In genomic region chr14:64508215-64508776, GRCh38 we compare ENCODE assay signal across 10 cellular contexts. TPM values are rescaled to one million over a fixed set of nuclear protein-coding genes. Genes with fewer than 3 reads are reported as not detected.
DNase-seq lines count a peak whose midpoint lies in the region; ATAC-seq, FAIRE-seq and TF ChIP-seq lines count a peak whose summit lies in the region.
"Had no signal": no experiment of that assay in that cellular context is flagged by ENCODE, and none has a peak within 500 bp of the region (broad histone marks: within the 10 kb centered on the region; RNA-seq: fewer than 3 reads in every experiment).

No MANE protein-coding gene starts in this region.

- POLR2A ChIA-PET in K562 (lab: Yijun Ruan, JAX): no interaction called here

- H3K79me2 ChIP-seq in K562 (ENCODE audit: control insufficient read depth, insufficient read depth, low read length): peaks cover 57% of the 10 kb centered on the region

- H2AFZ ChIP-seq in K562 (ENCODE audit: low read depth, low read length): no peak overlapping the region

- CTCF ChIA-PET in activated naive CD4-positive, alpha-beta T cell treated with anti-CD3 and anti-CD28 coated beads, Interleukin-2, amount 10 ng/mL, durations not matched to agents 7 days and 5 days (lab: Charles Lee): interaction anchor here (0.8 to 3.5 kb wide), 2 partner anchors 21 to 78 kb away, joined by 3 to 23 read pairs; no protein-coding TSS in a partner anchor
- CTCF ChIA-PET in K562 (lab: Yijun Ruan, JAX; ENCODE audit: low intra/inter-chr PET ratio): no interaction called here

- no peak overlapping the region for H3K4me2 ChIP-seq in K562 (ENCODE audit: insufficient read depth, low read length)

- H3K9ac ChIP-seq in K562 (ENCODE audit: insufficient read depth in 1 of 2, low read depth in 2 of 2, low read length in 2 of 2): peak overlapping the region in 1 of 2 experiments; percentile 27; a peak in 1 of 4 replicates

- H3K9me1 ChIP-seq in K562 (ENCODE audit: control insufficient read depth, insufficient read depth, low read length): no peaks in the 10 kb centered on the region

- intact Hi-C loops in K562 (cut with micrococcal nuclease): loop anchor here (5.0 kb wide), 1 partner anchor 41 kb away; the partner anchor contains the start of gene AKAP5
- intact Hi-C loops in sigmoid colon (cut with DNase I): no loop called here

- H3K4me3 ChIP-seq in K562 (no peak overlapping the region), sigmoid colon (no peak overlapping the region)
- H3K4me3 ChIP-seq: SK-N-MC had no signal

- H3K27ac Mint-ChIP-seq in activated naive CD4-positive, alpha-beta T cell treated with anti-CD3 and anti-CD28 coated beads, Interleukin-2, amount 10 ng/mL, durations not matched to agents 7 days and 5 days: peak overlapping the region; percentile 25
- peak overlapping the region; percentile 37 for H3K27ac Mint-ChIP-seq in stimulated activated naive B cell treated with anti-CD40 and anti-IgM and Interleukin-4, amounts not matched to agents 10 μg/mL and 1 μg/mL and 100 μg/mL, for 72 hours

- TF ChIP-seq CTCF in K562 (IDR thresholded peaks at IDR 0.05 in 2 of 3, conservative IDR thresholded peaks at IDR 0.05 in 1 of 3; ENCODE audit: insufficient read depth in 2 of 3, low read depth in 1 of 3, low read length in 3 of 3): no peak
- TF ChIP-seq CTCF in sigmoid colon (IDR thresholded peaks at IDR 0.05): no peak

- H3K27me3 Mint-ChIP-seq in activated naive CD4-positive, alpha-beta T cell treated with anti-CD3 and anti-CD28 coated beads, Interleukin-2, amount 10 ng/mL, durations not matched to agents 7 days and 5 days: peaks cover 4% of the 10 kb centered on the region
- no peaks in the 10 kb centered on the region for H3K27me3 Mint-ChIP-seq in stimulated activated naive B cell treated with anti-CD40 and anti-IgM and Interleukin-4, amounts not matched to agents 10 μg/mL and 1 μg/mL and 100 μg/mL, for 72 hours

- H3K4me1 ChIP-seq in K562 (replicated peaks in 1 of 2; ENCODE audit: control insufficient read depth in 2 of 2, insufficient read depth in 2 of 2, low read length in 2 of 2) (peaks cover 17 to 33% of the 10 kb centered on the region in 2 experiments; a peak in 4 of 5 replicates), sigmoid colon (peaks cover 0 to 63% (median 47%) of the 10 kb centered on the region in 4 donors)

- 6% methylated on average over 1 of the region's 1 CpG for WGBS in K562 (ENCODE audit: insufficient coverage, low coverage, missing lambda C conversion rate)
- 28 to 47% methylated on average over 1 of the region's 1 CpG for WGBS in sigmoid colon, 2 donors

- peak overlapping the region; percentile 51 for H3K4me3 Mint-ChIP-seq in activated naive CD4-positive, alpha-beta T cell treated with anti-CD3 and anti-CD28 coated beads, Interleukin-2, amount 10 ng/mL, durations not matched to agents 7 days and 5 days
- peak overlapping the region; percentile 29 to 43 for H3K4me3 Mint-ChIP-seq in stimulated activated naive B cell treated with anti-CD40 and anti-IgM and Interleukin-4, amounts not matched to agents 10 μg/mL and 1 μg/mL and 100 μg/mL, for 72 hours

- H4K20me1 ChIP-seq in K562 (replicated peaks; ENCODE audit: control insufficient read depth, insufficient read depth, low read length): no peaks in the 10 kb centered on the region

- ATAC-seq in K562 (no peak), GM18861 (IDR thresholded peaks at IDR 0.05; ENCODE audit: unreplicated experiment) (no peak)
- peak; percentile 14 to 20 for ATAC-seq in stimulated activated naive B cell treated with anti-CD40 and anti-IgM and Interleukin-4, amounts not matched to agents 10 μg/mL and 1 μg/mL and 100 μg/mL, for 72 hours (replicated peaks)

- TF ChIP-seq EP300 in K562 (IDR thresholded peaks at IDR 0.05; ENCODE audit: low read length) (no peak), sigmoid colon (IDR thresholded peaks at IDR 0.05) (no peak)

- H3K36me3 Mint-ChIP-seq in activated naive CD4-positive, alpha-beta T cell treated with anti-CD3 and anti-CD28 coated beads, Interleukin-2, amount 10 ng/mL, durations not matched to agents 7 days and 5 days: peaks cover 31% of the 10 kb centered on the region
- H3K36me3 Mint-ChIP-seq in stimulated activated naive B cell treated with anti-CD40 and anti-IgM and Interleukin-4, amounts not matched to agents 10 μg/mL and 1 μg/mL and 100 μg/mL, for 72 hours: peaks cover 15 to 20% of the 10 kb centered on the region in 2 donors

- H3K9me3 ChIP-seq in K562 (replicated peaks; ENCODE audit: control insufficient read depth, insufficient read depth, low read depth, low read length): no peaks in the 10 kb centered on the region
- H3K9me3 ChIP-seq in sigmoid colon: no peaks in the 10 kb centered on the region

- H3K9me3 Mint-ChIP-seq in activated naive CD4-positive, alpha-beta T cell treated with anti-CD3 and anti-CD28 coated beads, Interleukin-2, amount 10 ng/mL, durations not matched to agents 7 days and 5 days: no peaks in the 10 kb centered on the region
- H3K9me3 Mint-ChIP-seq in stimulated activated naive B cell treated with anti-CD40 and anti-IgM and Interleukin-4, amounts not matched to agents 10 μg/mL and 1 μg/mL and 100 μg/mL, for 72 hours: no peaks in the 10 kb centered on the region

- DNase-seq in activated naive CD4-positive, alpha-beta T cell treated with anti-CD3 and anti-CD28 coated beads, Interleukin-2, amount 10 ng/mL, durations not matched to agents 7 days and 5 days: no peak
- no peak for DNase-seq in activated naive CD4-positive, alpha-beta T cell treated with anti-CD3 and anti-CD28 coated beads, Interleukin-2, amount 50 U/mL, for 16 hours
- peak; percentile 11 for DNase-seq in NAMALWA (ENCODE audit: low spot score)
- DNase-seq in K562 (ENCODE audit: extremely low read depth in 1 of 4, low spot score in 3 of 4): no peak
- DNase-seq in stimulated activated naive B cell treated with anti-CD40 and anti-IgM and Interleukin-4, amounts not matched to agents 10 μg/mL and 1 μg/mL and 100 μg/mL, for 72 hours: no peak
- no peak for DNase-seq in NCI-H1417 (lab: John Stamatoyannopoulos, UW)
- DNase-seq in sigmoid colon: no peak
- DNase-seq: NCI-H146 had no signal

- no peak for TF ChIP-seq RAD21 in K562 (CRISPR knock-in tag; conservative IDR thresholded peaks at IDR 0.05 in 1 of 2, IDR thresholded peaks at IDR 0.05 in 1 of 2)

- peaks cover 62% of the 10 kb centered on the region for H3K4me1 Mint-ChIP-seq in activated naive CD4-positive, alpha-beta T cell treated with anti-CD3 and anti-CD28 coated beads, Interleukin-2, amount 10 ng/mL, durations not matched to agents 7 days and 5 days
- H3K4me1 Mint-ChIP-seq in stimulated activated naive B cell treated with anti-CD40 and anti-IgM and Interleukin-4, amounts not matched to agents 10 μg/mL and 1 μg/mL and 100 μg/mL, for 72 hours: peaks cover 45 to 68% of the 10 kb centered on the region in 2 donors

- in situ Hi-C loops in K562 (cut with MboI): no loop called here

- no peak overlapping the region for H3K27ac ChIP-seq in K562 (ENCODE audit: extremely low read depth, low read depth, low read length)
- no peak overlapping the region for H3K27ac ChIP-seq in sigmoid colon
- H3K27ac ChIP-seq: SK-N-MC had no signal

- BruUV-seq in K562 (replicated peaks; lab: Mats Ljungman, UMichigan): no TSS peak

- TF ChIP-seq POLR2A in K562 (conservative IDR thresholded peaks at IDR 0.05) (no peak), sigmoid colon (IDR thresholded peaks at IDR 0.05) (no peak)

- no peak for FAIRE-seq in K562 (lab: Jason Lieb, UNC)

- H3K27me3 ChIP-seq in K562 (ENCODE audit: control insufficient read depth in 2 of 2, insufficient read depth in 2 of 2, low read length in 2 of 2): no peaks in the 10 kb centered on the region
- no peaks in the 10 kb centered on the region for H3K27me3 ChIP-seq in sigmoid colon

- H3K36me3 ChIP-seq in K562 (ENCODE audit: control insufficient read depth, insufficient read depth, low read length) (no peaks in the 10 kb centered on the region), sigmoid colon (no peaks in the 10 kb centered on the region)

RNA-seq across cellular contexts. Expression of gene ZBTB1, which starts 3.7 kb away (rescaled TPM):
- total RNA-seq in K562 (2011; cell fraction: chromatin; rRNA removed; ENCODE audit: low replicate concordance): 7.3 and 17.6 TPM in 2 replicates
- total RNA-seq in K562 (2011; cell fraction: nucleolus; rRNA removed): 5.0 and 5.1 TPM in 2 replicates
- 7.1 and 7.3 TPM in 2 replicates for total RNA-seq in K562 (2011; cell fraction: nucleoplasm; rRNA removed)
- total RNA-seq in K562 (2014; rRNA removed) (4.9 and 5.3 TPM in 2 replicates), K562 (2014; rRNA removed; fragmentation: Illumina TruSeq; extraction: Trizol) (9.9 and 10.1 TPM in 2 replicates), K562 (2015; rRNA removed; fragmentation: Illumina TruSeq; extraction: Trizol) (11.6 and 12.2 TPM in 2 replicates), K562 (2021) (8.1 and 9.4 TPM in 2 replicates), sigmoid colon (10 to 100 TPM; 37.2 to 52.9 (median 45.3) TPM)
- polyA plus RNA-seq in K562 (2011; rRNA removed) (16.5 and 17.7 TPM in 2 replicates), K562 (2014; fragmentation: Illumina TruSeq; extraction: Trizol) (7.2 and 8.1 TPM in 2 replicates), K562 (2014; fragmentation: Nextera tagmentation; extraction: Ambion mirVana) (1 to 10 TPM; 2.3 to 2.7 TPM), K562 (2014; rRNA removed) (9.0 and 10.3 TPM in 2 replicates), sigmoid colon (10 to 100 TPM in 1 of 3 donors, 1 to 10 TPM in 2; 6.0 to 17.4 (median 9.6) TPM)
- polyA plus RNA-seq in K562 (2011; cell fraction: cytosol; rRNA removed): 4.7 and 10.0 TPM in 2 replicates
- polyA plus RNA-seq in K562 (2011; cell fraction: nucleus; rRNA removed): 14.6 and 23.1 TPM in 2 replicates
- 8.0 and 12.8 TPM in 2 replicates for polyA plus RNA-seq in K562 (2012)
- polyA minus RNA-seq in K562 (2011; rRNA and poly(A)+ RNA removed): 10.6 and 13.3 TPM in 2 replicates
- polyA minus RNA-seq in K562 (2011; cell fraction: cytosol; rRNA and poly(A)+ RNA removed): 6.1 and 7.3 TPM in 2 replicates
- 5.9 and 10.3 TPM in 2 replicates for polyA minus RNA-seq in K562 (2011; cell fraction: nucleus; rRNA and poly(A)+ RNA removed)

RNA-seq across cellular contexts. Expression of gene ZBTB25, which starts 4.7 kb away (rescaled TPM):
- 6.4 and 12.4 TPM in 2 replicates for total RNA-seq in K562 (2011; cell fraction: chromatin; rRNA removed; ENCODE audit: low replicate concordance)
- 2.8 and 3.9 TPM in 2 replicates for total RNA-seq in K562 (2011; cell fraction: nucleolus; rRNA removed)
- total RNA-seq in K562 (2011; cell fraction: nucleoplasm; rRNA removed): 6.5 and 8.2 TPM in 2 replicates
- total RNA-seq in K562 (2014; rRNA removed) (1.3 TPM in 2 replicates), K562 (2014; rRNA removed; fragmentation: Illumina TruSeq; extraction: Trizol) (2.5 and 3.3 TPM in 2 replicates), K562 (2015; rRNA removed; fragmentation: Illumina TruSeq; extraction: Trizol) (2.6 and 2.8 TPM in 2 replicates), K562 (2021) (2.5 and 2.6 TPM in 2 replicates), sigmoid colon (10 to 100 TPM in 3 of 4 donors, 1 to 10 TPM in 1; 9.6 to 24.6 (median 11.8) TPM)
- polyA plus RNA-seq in K562 (2011; rRNA removed) (3.9 and 5.6 TPM in 2 replicates), K562 (2014; fragmentation: Illumina TruSeq; extraction: Trizol) (1.7 and 2.3 TPM in 2 replicates), K562 (2014; fragmentation: Nextera tagmentation; extraction: Ambion mirVana) (under 1 TPM; 0.61 to 0.92 TPM), K562 (2014; rRNA removed) (0.99 and 2.1 TPM in 2 replicates), sigmoid colon (1 to 10 TPM in 2 of 3 donors, under 1 TPM in 1; 0.69 to 5.0 (median 1.8) TPM)
- polyA plus RNA-seq in K562 (2011; cell fraction: cytosol; rRNA removed): 1.6 and 2.6 TPM in 2 replicates
- polyA plus RNA-seq in K562 (2011; cell fraction: nucleus; rRNA removed): 7.0 and 8.0 TPM in 2 replicates
- polyA plus RNA-seq in K562 (2012): 1.3 and 2.5 TPM in 2 replicates
- polyA minus RNA-seq in K562 (2011; rRNA and poly(A)+ RNA removed): 6.0 and 6.6 TPM in 2 replicates
- 2.8 and 3.7 TPM in 2 replicates for polyA minus RNA-seq in K562 (2011; cell fraction: cytosol; rRNA and poly(A)+ RNA removed)
- polyA minus RNA-seq in K562 (2011; cell fraction: nucleus; rRNA and poly(A)+ RNA removed): 4.7 and 6.7 TPM in 2 replicates

RNA-seq across cellular contexts. Expression of gene HSPA2, which starts 32.2 kb away (rescaled TPM):
- total RNA-seq in K562 (2011; cell fraction: chromatin; rRNA removed; ENCODE audit: low replicate concordance): not detected in 2 replicates
- not detected in 2 replicates for total RNA-seq in K562 (2011; cell fraction: nucleolus; rRNA removed)
- total RNA-seq in K562 (2011; cell fraction: nucleoplasm; rRNA removed): not detected in 2 replicates
- not detected in 2 replicates for total RNA-seq in K562 (2014; rRNA removed)
- not detected in 2 replicates for total RNA-seq in K562 (2014; rRNA removed; fragmentation: Illumina TruSeq; extraction: Trizol)
- not detected in 2 replicates for total RNA-seq in K562 (2015; rRNA removed; fragmentation: Illumina TruSeq; extraction: Trizol)
- 0.16 TPM in 1 of 2 replicates, not detected in the other for total RNA-seq in K562 (2021)
- not detected in 2 replicates for polyA plus RNA-seq in K562 (2011; rRNA removed)
- polyA plus RNA-seq in K562 (2011; cell fraction: cytosol; rRNA removed): not detected in 2 replicates
- polyA plus RNA-seq in K562 (2011; cell fraction: nucleus; rRNA removed): not detected in 2 replicates
- polyA plus RNA-seq in K562 (2012): not detected in 2 replicates
- not detected in 2 replicates for polyA plus RNA-seq in K562 (2014; fragmentation: Illumina TruSeq; extraction: Trizol)
- not detected for polyA plus RNA-seq in K562 (2014; fragmentation: Nextera tagmentation; extraction: Ambion mirVana)
- not detected in 2 replicates for polyA plus RNA-seq in K562 (2014; rRNA removed)
- not detected in 2 replicates for polyA minus RNA-seq in K562 (2011; rRNA and poly(A)+ RNA removed)
- polyA minus RNA-seq in K562 (2011; cell fraction: cytosol; rRNA and poly(A)+ RNA removed): not detected in 2 replicates
- polyA minus RNA-seq in K562 (2011; cell fraction: nucleus; rRNA and poly(A)+ RNA removed): not detected in 2 replicates
- 100 to 1,000 TPM in 2 of 4 donors, 10 to 100 TPM in 2; 80.3 to 172 (median 102) TPM for total RNA-seq in sigmoid colon
- polyA plus RNA-seq in sigmoid colon: 10 to 100 TPM; 28.7 to 37.2 (median 34.3) TPM

RNA-seq across cellular contexts. Expression of gene PPP1R36, which starts 41.5 kb away (rescaled TPM):
- total RNA-seq in K562 (2011; cell fraction: chromatin; rRNA removed; ENCODE audit: low replicate concordance): not detected in 2 replicates
- total RNA-seq in K562 (2011; cell fraction: nucleolus; rRNA removed): not detected in 2 replicates
- total RNA-seq in K562 (2011; cell fraction: nucleoplasm; rRNA removed): not detected in 2 replicates
- not detected in 2 replicates for total RNA-seq in K562 (2014; rRNA removed)
- total RNA-seq in K562 (2014; rRNA removed; fragmentation: Illumina TruSeq; extraction: Trizol): not detected in 2 replicates
- 0.29 TPM in 1 of 2 replicates, not detected in the other for total RNA-seq in K562 (2015; rRNA removed; fragmentation: Illumina TruSeq; extraction: Trizol)
- total RNA-seq in K562 (2021): not detected in 2 replicates
- not detected in 2 replicates for polyA plus RNA-seq in K562 (2011; rRNA removed)
- polyA plus RNA-seq in K562 (2011; cell fraction: cytosol; rRNA removed): not detected in 2 replicates
- not detected in 2 replicates for polyA plus RNA-seq in K562 (2011; cell fraction: nucleus; rRNA removed)
- not detected in 2 replicates for polyA plus RNA-seq in K562 (2012)
- polyA plus RNA-seq in K562 (2014; fragmentation: Illumina TruSeq; extraction: Trizol): not detected in 2 replicates
- not detected for polyA plus RNA-seq in K562 (2014; fragmentation: Nextera tagmentation; extraction: Ambion mirVana)
- polyA plus RNA-seq in K562 (2014; rRNA removed): not detected in 2 replicates
- not detected in 2 replicates for polyA minus RNA-seq in K562 (2011; rRNA and poly(A)+ RNA removed)
- polyA minus RNA-seq in K562 (2011; cell fraction: cytosol; rRNA and poly(A)+ RNA removed): not detected in 2 replicates
- not detected in 2 replicates for polyA minus RNA-seq in K562 (2011; cell fraction: nucleus; rRNA and poly(A)+ RNA removed)
- total RNA-seq in sigmoid colon: 1 to 10 TPM in 2 of 4 donors, not detected in 2; 1.1 to 2.2 TPM
- polyA plus RNA-seq in sigmoid colon: 1 to 10 TPM; 2.3 to 8.6 (median 8.4) TPM

RNA-seq across cellular contexts. Expression of gene AKAP5, which starts 43.0 kb away (rescaled TPM):
- 0.25 and 1.1 TPM in 2 replicates for total RNA-seq in K562 (2011; cell fraction: chromatin; rRNA removed; ENCODE audit: low replicate concordance)
- total RNA-seq in K562 (2011; cell fraction: nucleolus; rRNA removed): 0.13 and 0.17 TPM in 2 replicates
- 0.73 and 1.3 TPM in 2 replicates for total RNA-seq in K562 (2011; cell fraction: nucleoplasm; rRNA removed)
- total RNA-seq in K562 (2014; rRNA removed): 0.41 and 0.50 TPM in 2 replicates
- total RNA-seq in K562 (2014; rRNA removed; fragmentation: Illumina TruSeq; extraction: Trizol): 0.61 and 0.76 TPM in 2 replicates
- 0.75 and 0.94 TPM in 2 replicates for total RNA-seq in K562 (2015; rRNA removed; fragmentation: Illumina TruSeq; extraction: Trizol)
- 0.35 and 0.40 TPM in 2 replicates for total RNA-seq in K562 (2021)
- polyA plus RNA-seq in K562 (2011; rRNA removed): 0.12 and 0.24 TPM in 2 replicates
- polyA plus RNA-seq in K562 (2011; cell fraction: cytosol; rRNA removed): 0.07 TPM in 2 replicates
- polyA plus RNA-seq in K562 (2011; cell fraction: nucleus; rRNA removed): 0.06 and 0.11 TPM in 2 replicates
- 0.30 and 0.50 TPM in 2 replicates for polyA plus RNA-seq in K562 (2012)
- 0.32 and 0.34 TPM in 2 replicates for polyA plus RNA-seq in K562 (2014; fragmentation: Illumina TruSeq; extraction: Trizol)
- polyA plus RNA-seq in K562 (2014; fragmentation: Nextera tagmentation; extraction: Ambion mirVana): under 1 TPM; 0.06 to 0.07 TPM
- polyA plus RNA-seq in K562 (2014; rRNA removed): 0.11 and 0.40 TPM in 2 replicates
- polyA minus RNA-seq in K562 (2011; rRNA and poly(A)+ RNA removed): 0.48 and 0.63 TPM in 2 replicates
- 0.48 TPM in 1 of 2 replicates, not detected in the other for polyA minus RNA-seq in K562 (2011; cell fraction: cytosol; rRNA and poly(A)+ RNA removed)
- polyA minus RNA-seq in K562 (2011; cell fraction: nucleus; rRNA and poly(A)+ RNA removed): 0.27 and 0.78 TPM in 2 replicates
- total RNA-seq in sigmoid colon: 1 to 10 TPM in 1 of 4 donors, under 1 TPM in 3; 0.33 to 1.7 (median 0.76) TPM
- polyA plus RNA-seq in sigmoid colon: 1 to 10 TPM; 2.0 to 7.2 (median 4.4) TPM

Comparison
In these comparisons a context has a peak if more than half of its experiments do, and no peak if none do; other contexts are left out.
1. ATAC-seq: peak in stimulated activated naive B cell treated with anti-CD40 and anti-IgM and Interleukin-4, amounts not matched to agents 10 μg/mL and 1 μg/mL and 100 μg/mL, for 72 hours (2 of 2); none in K562 (single experiment) and GM18861 (single experiment).
2. RNA of gene HSPA2, which starts 32.2 kb away (total RNA-seq): 80.3 to 172 TPM in sigmoid colon; 0.16 TPM in K562; every median in the first group is over 10 times any median in the second.